ENCODE assay signal across 28 cellular contexts in the genomic region with DNA sequence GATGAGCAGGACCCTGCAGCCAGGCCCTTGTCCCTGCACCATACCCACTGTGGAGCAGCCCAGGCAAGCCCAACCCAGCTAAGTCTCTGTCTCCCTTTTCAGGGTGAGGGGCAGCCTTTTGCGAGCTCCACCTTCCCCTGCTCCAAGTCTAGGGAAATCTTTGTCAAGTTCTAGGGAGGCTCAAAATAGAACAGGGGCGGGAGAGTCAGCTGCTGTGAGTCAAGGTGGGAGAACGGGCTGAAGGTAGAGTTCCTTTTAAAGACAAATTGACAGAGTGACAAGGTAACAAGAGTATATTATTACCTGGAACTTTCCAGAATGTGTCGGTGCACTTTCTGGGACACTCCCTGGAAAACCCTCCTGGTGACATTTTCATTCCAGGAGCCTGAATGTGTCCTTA.
"Had no signal": no experiment of that assay in that cellular context is flagged by ENCODE, and none has a peak within 500 bp of the region (broad histone marks: within the 10 kb centered on the region; RNA-seq: fewer than 3 reads in every experiment).

No MANE protein-coding gene starts in this region.

- H3K4me3 ChIP-seq: stomach, suprapubic skin, testis, thoracic aorta, thyroid gland, tibial artery, tibial nerve, transverse colon, upper lobe of left lung, upper lobe of right lung, uterus, vagina had no signal

- H3K9me3 ChIP-seq: testis, thyroid gland, transverse colon, upper lobe of right lung had no signal

- H3K27me3 ChIP-seq: testis, thyroid gland, upper lobe of left lung, upper lobe of right lung, uterus, vagina had no signal

- H3K9me3 Mint-ChIP-seq: stimulated activated effector memory CD8-positive, alpha-beta T cell treated with anti-CD3 and anti-CD28 coated beads, Interleukin-12 subunit alpha, Interleukin-12 subunit beta, amount 100 ng/mL, for 72 hours; stimulated activated naive CD8-positive, alpha-beta T cell treated with anti-CD3 and anti-CD28 coated beads, Interleukin-15, Interleukin-2, amounts not matched to agents 100 ng/mL and 50 ng/mL, for 24 hours; type B pancreatic cell had no signal

- H3K4me1 ChIP-seq: stomach, suprapubic skin, testis, thyroid gland, tibial artery, tibial nerve, transverse colon, upper lobe of left lung, upper lobe of right lung, uterus, vagina had no signal

- DNase-seq: stimulated activated CD4-positive, alpha-beta T cell treated with anti-CD3 and anti-CD28 coated beads, Interleukin-2, amount 100 ng/mL, for 48 hours; stimulated activated CD4-positive, alpha-beta T cell treated with anti-CD3 and anti-CD28 coated beads, Interleukin-4, amount 100 ng/mL, for 1 hour; stimulated activated CD4-positive, alpha-beta T cell treated with anti-CD3 and anti-CD28 coated beads, Interleukin-4, amount 100 ng/mL, for 24 hours; stimulated activated CD4-positive, alpha-beta T cell treated with anti-CD3 and anti-CD28 coated beads, Interleukin-4, amount 100 ng/mL, for 4 hours; stimulated activated CD8-positive, alpha-beta memory T cell treated with anti-CD3 and anti-CD28 coated beads, Interleukin-4, amount 100 ng/mL, for 48 hours; stimulated activated naive B cell treated with anti-CD40 and anti-IgM and Interleukin-4, amounts not matched to agents 10 μg/mL and 1 μg/mL and 100 μg/mL, for 72 hours; stimulated activated naive CD4-positive, alpha-beta T cell; stimulated activated naive CD4-positive, alpha-beta T cell treated with Interleukin-2 at 50 U/mL for 16 hours; stimulated activated naive CD8-positive, alpha-beta T cell treated with anti-CD3 and anti-CD28 coated beads, Interleukin-15, amount 100 ng/mL, for 72 hours; stimulated activated naive CD8-positive, alpha-beta T cell treated with anti-CD3 and anti-CD28 coated beads, Interleukin-15, Interleukin-2, amounts not matched to agents 100 U/mL and 50 U/mL, for 24 hours; stomach; substantia nigra; testis; thyroid gland; tibial artery; transverse colon; trophoblast cell; upper lobe of right lung; uterus had no signal

- H3K36me3 ChIP-seq: stomach, suprapubic skin, thoracic aorta, thyroid gland, tibial artery, tibial nerve, transverse colon, upper lobe of left lung, upper lobe of right lung, uterus, vagina had no signal

- H3K4me3 Mint-ChIP-seq: stimulated activated effector memory CD8-positive, alpha-beta T cell treated with anti-CD3 and anti-CD28 coated beads, Interleukin-12 subunit alpha, Interleukin-12 subunit beta, amount 100 ng/mL, for 72 hours; stimulated activated memory B cell treated with anti-CD40 and anti-IgM and Interleukin-4, amounts not matched to agents 10 μg/mL and 1 μg/mL and 100 μg/mL, for 72 hours; stimulated activated naive B cell treated with anti-CD40 and anti-IgM and Interleukin-4, amounts not matched to agents 10 μg/mL and 1 μg/mL and 100 μg/mL, for 72 hours; stimulated activated naive CD8-positive, alpha-beta T cell treated with anti-CD3 and anti-CD28 coated beads, Interleukin-15, amount 100 ng/mL, for 72 hours; stimulated activated naive CD8-positive, alpha-beta T cell treated with anti-CD3 and anti-CD28 coated beads, Interleukin-15, Interleukin-2, amounts not matched to agents 100 ng/mL and 50 ng/mL, for 24 hours; type B pancreatic cell had no signal

- H3K27ac Mint-ChIP-seq: stimulated activated effector memory CD8-positive, alpha-beta T cell treated with anti-CD3 and anti-CD28 coated beads, Interleukin-12 subunit alpha, Interleukin-12 subunit beta, amount 100 ng/mL, for 72 hours; stimulated activated memory B cell treated with anti-CD40 and anti-IgM and Interleukin-4, amounts not matched to agents 10 μg/mL and 1 μg/mL and 100 μg/mL, for 72 hours; stimulated activated naive B cell treated with anti-CD40 and anti-IgM and Interleukin-4, amounts not matched to agents 10 μg/mL and 1 μg/mL and 100 μg/mL, for 72 hours; stimulated activated naive CD8-positive, alpha-beta T cell treated with anti-CD3 and anti-CD28 coated beads, Interleukin-15, amount 100 ng/mL, for 72 hours; stimulated activated naive CD8-positive, alpha-beta T cell treated with anti-CD3 and anti-CD28 coated beads, Interleukin-15, Interleukin-2, amounts not matched to agents 100 ng/mL and 50 ng/mL, for 24 hours; type B pancreatic cell had no signal

- H3K4me1 Mint-ChIP-seq: stimulated activated effector memory CD8-positive, alpha-beta T cell treated with anti-CD3 and anti-CD28 coated beads, Interleukin-12 subunit alpha, Interleukin-12 subunit beta, amount 100 ng/mL, for 72 hours; stimulated activated memory B cell treated with anti-CD40 and anti-IgM and Interleukin-4, amounts not matched to agents 10 μg/mL and 1 μg/mL and 100 μg/mL, for 72 hours; stimulated activated naive B cell treated with anti-CD40 and anti-IgM and Interleukin-4, amounts not matched to agents 10 μg/mL and 1 μg/mL and 100 μg/mL, for 72 hours; stimulated activated naive CD8-positive, alpha-beta T cell treated with anti-CD3 and anti-CD28 coated beads, Interleukin-15, amount 100 ng/mL, for 72 hours had no signal

- H3K27ac ChIP-seq: stomach, suprapubic skin, testis, thoracic aorta, thyroid gland, tibial artery, tibial nerve, transverse colon, upper lobe of left lung, upper lobe of right lung, uterus, vagina had no signal

- H3K27me3 Mint-ChIP-seq: stimulated activated naive CD8-positive, alpha-beta T cell treated with anti-CD3 and anti-CD28 coated beads, Interleukin-15, amount 100 ng/mL, for 72 hours; stimulated activated naive CD8-positive, alpha-beta T cell treated with anti-CD3 and anti-CD28 coated beads, Interleukin-15, Interleukin-2, amounts not matched to agents 100 ng/mL and 50 ng/mL, for 24 hours; type B pancreatic cell had no signal

- H3K36me3 Mint-ChIP-seq: stimulated activated effector memory CD8-positive, alpha-beta T cell treated with anti-CD3 and anti-CD28 coated beads, Interleukin-12 subunit alpha, Interleukin-12 subunit beta, amount 100 ng/mL, for 72 hours; stimulated activated memory B cell treated with anti-CD40 and anti-IgM and Interleukin-4, amounts not matched to agents 10 μg/mL and 1 μg/mL and 100 μg/mL, for 72 hours; stimulated activated naive B cell treated with anti-CD40 and anti-IgM and Interleukin-4, amounts not matched to agents 10 μg/mL and 1 μg/mL and 100 μg/mL, for 72 hours; type B pancreatic cell had no signal
